In genomic region chr14:58555647-58556046, GRCh38 we compare ENCODE assay signal across 21 cellular contexts.
"Had no signal": no experiment of that assay in that cellular context is flagged by ENCODE, and none has a peak within 500 bp of the region (broad histone marks: within the 10 kb centered on the region; RNA-seq: fewer than 3 reads in every experiment).

No MANE protein-coding gene starts in this region.

- H3K9me3 ChIP-seq: esophagus squamous epithelium, gastrocnemius medialis, heart right ventricle, left lung, lower lobe of right lung had no signal

- H3K27ac ChIP-seq: coronary artery, dorsolateral prefrontal cortex, epithelial cell of prostate, esophagus squamous epithelium, gastrocnemius medialis, heart right ventricle, left lung, lower lobe of right lung had no signal

- H3K27me3 ChIP-seq: dorsolateral prefrontal cortex, esophagus squamous epithelium, gastrocnemius medialis, heart right ventricle, left lung had no signal

- DNase-seq: dermis blood vessel endothelial cell; dorsolateral prefrontal cortex; effector CD4-positive, alpha-beta T cell; effector memory CD4-positive, alpha-beta T cell; erythroblast; esophagus squamous epithelium; foreskin fibroblast; foreskin melanocyte; gastrocnemius medialis; glutamatergic neuron; head of caudate nucleus; heart right ventricle; hippocampal formation; left cardiac atrium; left lung; left ventricle myocardium superior; lower lobe of right lung; mesendoderm; midbrain had no signal

- H3K4me3 ChIP-seq: coronary artery, dorsolateral prefrontal cortex, esophagus squamous epithelium, gastrocnemius medialis, heart right ventricle, left lung, lower lobe of right lung had no signal

- H3K4me1 ChIP-seq: esophagus squamous epithelium, gastrocnemius medialis, left lung, lower lobe of right lung had no signal

- H3K36me3 ChIP-seq: esophagus squamous epithelium, gastrocnemius medialis, heart right ventricle, left lung, lower lobe of right lung had no signal
